ENCODE assay signal across 2 cellular contexts in the genomic region with DNA sequence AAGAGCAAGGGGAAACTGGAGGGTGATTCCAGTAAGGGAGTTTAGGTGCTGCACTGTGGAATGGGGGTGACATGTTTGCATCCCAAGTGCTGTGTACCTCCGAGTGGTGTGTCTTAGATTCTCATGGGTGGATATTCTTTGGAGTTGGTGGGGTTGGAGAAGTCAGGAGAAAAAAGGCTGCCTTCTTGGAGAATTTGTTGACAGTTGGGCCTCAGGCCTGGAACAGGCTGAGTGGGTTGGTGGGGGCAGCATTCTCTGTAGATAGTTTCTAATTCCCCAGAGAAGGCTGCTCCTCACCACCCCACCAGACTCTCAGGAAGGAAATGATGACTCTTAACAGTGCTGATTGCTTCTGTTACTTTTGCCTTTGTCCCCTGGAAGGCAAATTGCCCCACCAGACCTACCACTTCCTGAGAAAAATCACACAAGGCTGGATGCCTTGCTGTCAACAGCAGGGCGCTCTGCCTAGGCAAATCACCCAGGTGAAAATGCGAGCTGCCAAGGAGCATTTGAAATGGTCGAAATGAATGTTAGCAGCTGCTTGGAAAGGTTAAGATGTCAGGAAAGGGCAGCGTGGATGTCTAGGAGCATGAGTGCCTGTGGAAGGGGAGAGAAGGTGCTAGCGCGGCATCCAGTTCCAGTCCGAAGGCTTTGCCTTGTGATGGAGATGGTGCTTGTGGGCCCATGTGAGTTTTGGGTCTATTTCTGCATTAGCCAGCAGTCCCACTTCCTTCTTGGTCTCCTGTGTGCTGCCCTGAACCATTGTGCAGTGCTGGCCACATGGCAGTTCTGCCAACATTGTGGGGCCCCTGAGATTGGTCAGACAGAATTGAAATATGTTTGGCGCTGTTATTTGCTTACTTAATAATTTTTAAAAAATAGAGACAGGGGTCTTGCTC.
TF ChIP-seq lines count a peak whose summit lies in the region.

No MANE protein-coding gene starts in this region.

TF ChIP-seq in liver, 16 proteins besides CTCF, POLR2A, EP300 and RAD21:
- TF ChIP-seq YY1 (IDR thresholded peaks at IDR 0.05) (no peak), HNF4A (conservative IDR thresholded peaks at IDR 0.05) (no peak), SP1 (IDR thresholded peaks at IDR 0.05) (no peak), RXRA (IDR thresholded peaks at IDR 0.05) (no peak), FOXA2 (IDR thresholded peaks at IDR 0.05) (no peak), TAF1 (conservative IDR thresholded peaks at IDR 0.05) (no peak), EGR1 (IDR thresholded peaks at IDR 0.05; ENCODE audit: low read depth in 2 of 2) (no peak), NR2F2 (IDR thresholded peaks at IDR 0.05) (no peak), GABPA (IDR thresholded peaks at IDR 0.05 in 1 of 2, conservative IDR thresholded peaks at IDR 0.05 in 1 of 2) (no peak), JUND (IDR thresholded peaks at IDR 0.05) (no peak), FOXA1 (IDR thresholded peaks at IDR 0.05) (no peak), HNF4G (IDR thresholded peaks at IDR 0.05) (no peak)
- TF ChIP-seq, protein P1, sequence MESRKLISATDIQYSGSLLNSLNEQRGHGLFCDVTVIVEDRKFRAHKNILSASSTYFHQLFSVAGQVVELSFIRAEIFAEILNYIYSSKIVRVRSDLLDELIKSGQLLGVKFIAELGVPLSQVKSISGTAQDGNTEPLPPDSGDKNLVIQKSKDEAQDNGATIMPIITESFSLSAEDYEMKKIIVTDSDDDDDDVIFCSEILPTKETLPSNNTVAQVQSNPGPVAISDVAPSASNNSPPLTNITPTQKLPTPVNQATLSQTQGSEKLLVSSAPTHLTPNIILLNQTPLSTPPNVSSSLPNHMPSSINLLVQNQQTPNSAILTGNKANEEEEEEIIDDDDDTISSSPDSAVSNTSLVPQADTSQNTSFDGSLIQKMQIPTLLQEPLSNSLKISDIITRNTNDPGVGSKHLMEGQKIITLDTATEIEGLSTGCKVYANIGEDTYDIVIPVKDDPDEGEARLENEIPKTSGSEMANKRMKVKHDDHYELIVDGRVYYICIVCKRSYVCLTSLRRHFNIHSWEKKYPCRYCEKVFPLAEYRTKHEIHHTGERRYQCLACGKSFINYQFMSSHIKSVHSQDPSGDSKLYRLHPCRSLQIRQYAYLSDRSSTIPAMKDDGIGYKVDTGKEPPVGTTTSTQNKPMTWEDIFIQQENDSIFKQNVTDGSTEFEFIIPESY (IDR thresholded peaks at IDR 0.05): no peak
- TF ChIP-seq, protein P2, sequence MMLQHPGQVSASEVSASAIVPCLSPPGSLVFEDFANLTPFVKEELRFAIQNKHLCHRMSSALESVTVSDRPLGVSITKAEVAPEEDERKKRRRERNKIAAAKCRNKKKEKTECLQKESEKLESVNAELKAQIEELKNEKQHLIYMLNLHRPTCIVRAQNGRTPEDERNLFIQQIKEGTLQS (IDR thresholded peaks at IDR 0.05): no peak
- TF ChIP-seq, protein P3, sequence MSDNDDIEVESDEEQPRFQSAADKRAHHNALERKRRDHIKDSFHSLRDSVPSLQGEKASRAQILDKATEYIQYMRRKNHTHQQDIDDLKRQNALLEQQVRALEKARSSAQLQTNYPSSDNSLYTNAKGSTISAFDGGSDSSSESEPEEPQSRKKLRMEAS (IDR thresholded peaks at IDR 0.05): no peak
- TF ChIP-seq, protein P4, sequence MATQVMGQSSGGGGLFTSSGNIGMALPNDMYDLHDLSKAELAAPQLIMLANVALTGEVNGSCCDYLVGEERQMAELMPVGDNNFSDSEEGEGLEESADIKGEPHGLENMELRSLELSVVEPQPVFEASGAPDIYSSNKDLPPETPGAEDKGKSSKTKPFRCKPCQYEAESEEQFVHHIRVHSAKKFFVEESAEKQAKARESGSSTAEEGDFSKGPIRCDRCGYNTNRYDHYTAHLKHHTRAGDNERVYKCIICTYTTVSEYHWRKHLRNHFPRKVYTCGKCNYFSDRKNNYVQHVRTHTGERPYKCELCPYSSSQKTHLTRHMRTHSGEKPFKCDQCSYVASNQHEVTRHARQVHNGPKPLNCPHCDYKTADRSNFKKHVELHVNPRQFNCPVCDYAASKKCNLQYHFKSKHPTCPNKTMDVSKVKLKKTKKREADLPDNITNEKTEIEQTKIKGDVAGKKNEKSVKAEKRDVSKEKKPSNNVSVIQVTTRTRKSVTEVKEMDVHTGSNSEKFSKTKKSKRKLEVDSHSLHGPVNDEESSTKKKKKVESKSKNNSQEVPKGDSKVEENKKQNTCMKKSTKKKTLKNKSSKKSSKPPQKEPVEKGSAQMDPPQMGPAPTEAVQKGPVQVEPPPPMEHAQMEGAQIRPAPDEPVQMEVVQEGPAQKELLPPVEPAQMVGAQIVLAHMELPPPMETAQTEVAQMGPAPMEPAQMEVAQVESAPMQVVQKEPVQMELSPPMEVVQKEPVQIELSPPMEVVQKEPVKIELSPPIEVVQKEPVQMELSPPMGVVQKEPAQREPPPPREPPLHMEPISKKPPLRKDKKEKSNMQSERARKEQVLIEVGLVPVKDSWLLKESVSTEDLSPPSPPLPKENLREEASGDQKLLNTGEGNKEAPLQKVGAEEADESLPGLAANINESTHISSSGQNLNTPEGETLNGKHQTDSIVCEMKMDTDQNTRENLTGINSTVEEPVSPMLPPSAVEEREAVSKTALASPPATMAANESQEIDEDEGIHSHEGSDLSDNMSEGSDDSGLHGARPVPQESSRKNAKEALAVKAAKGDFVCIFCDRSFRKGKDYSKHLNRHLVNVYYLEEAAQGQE (IDR thresholded peaks at IDR 0.05): no peak

TF ChIP-seq in HepG2, 621 proteins besides CTCF, POLR2A, EP300 and RAD21:
- TF ChIP-seq ZNF101 (CRISPR knock-in tag; IDR thresholded peaks at IDR 0.05; ENCODE audit: borderline replicate concordance, low read depth): no peak
- no peak for TF ChIP-seq ZMYM2 (CRISPR knock-in tag; IDR thresholded peaks at IDR 0.05)
